23 cellular contexts compared by ENCODE assay signal in the genomic region with DNA sequence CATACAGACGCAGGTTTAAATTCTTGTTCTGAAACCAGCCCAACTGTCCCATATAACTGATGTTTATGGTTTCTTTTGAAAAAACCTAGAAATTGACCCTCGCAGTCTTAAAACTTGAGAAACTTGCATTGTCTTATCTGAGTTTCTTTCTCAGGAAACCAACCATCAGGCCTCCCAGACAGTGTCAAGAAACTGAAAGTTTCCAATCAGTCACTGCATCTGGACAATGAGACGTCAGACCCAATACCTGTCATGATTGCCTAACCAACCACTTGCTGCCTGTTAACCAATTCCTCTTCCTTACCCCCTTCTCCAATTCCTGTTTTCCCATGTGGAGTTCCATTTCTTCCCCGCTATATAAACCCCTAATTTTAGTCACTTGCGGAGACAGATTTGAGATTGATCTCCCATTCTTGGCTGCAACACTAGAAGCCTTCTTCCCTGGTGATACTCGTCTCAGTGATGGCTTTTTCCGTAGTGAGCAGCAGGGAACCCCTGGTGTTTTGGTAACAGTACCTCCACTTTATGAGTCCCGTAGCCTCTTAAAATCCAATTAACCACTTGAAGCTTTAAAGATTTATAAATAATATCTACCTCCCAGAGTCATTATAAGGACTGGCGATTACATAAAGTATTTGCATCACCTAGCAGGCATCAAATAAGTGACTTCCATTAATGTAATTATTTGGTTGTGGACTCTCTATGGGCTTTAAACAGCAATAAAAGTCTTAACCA.
A peak's percentile ranks its signal among the peaks of the same experiment; 100 is the strongest.
DNase-seq lines count a peak whose midpoint lies in the region; ATAC-seq and TF ChIP-seq lines count a peak whose summit lies in the region.
"Had no signal": no experiment of that assay in that cellular context is flagged by ENCODE, and none has a peak within 500 bp of the region (broad histone marks: within the 10 kb centered on the region; RNA-seq: fewer than 3 reads in every experiment).

No MANE protein-coding gene starts in this region.

- peaks cover 10% of the 10 kb centered on the region for H3K4me1 Mint-ChIP-seq in nephron progenitor cell
- H3K4me1 Mint-ChIP-seq: brain had no signal

- H3K27ac Mint-ChIP-seq in nephron progenitor cell, result peak overlapping the region; percentile 45
- H3K27ac Mint-ChIP-seq: activated CD4-positive, alpha-beta memory T cell treated with anti-CD3 and anti-CD28 coated beads for 36 hours; natural killer cell treated with Interleukin-12 subunit alpha and Interleukin-12 subunit beta and Interleukin-15 and Interleukin-18, amount 100 ng/mL, for 72 hours; type B pancreatic cell had no signal

- no peaks in the 10 kb centered on the region for H3K36me3 Mint-ChIP-seq in nephron progenitor cell (ENCODE audit: low read depth)
- H3K36me3 Mint-ChIP-seq: activated CD4-positive, alpha-beta memory T cell treated with anti-CD3 and anti-CD28 coated beads for 36 hours; brain; natural killer cell treated with Interleukin-12 subunit alpha and Interleukin-12 subunit beta and Interleukin-15 and Interleukin-18, amount 100 ng/mL, for 72 hours; type B pancreatic cell had no signal

- ATAC-seq in GM21423 (IDR thresholded peaks at IDR 0.05; ENCODE audit: unreplicated experiment) (no peak), GM19035 (IDR thresholded peaks at IDR 0.05; ENCODE audit: unreplicated experiment) (no peak)
- ATAC-seq: foreskin keratinocyte; natural killer cell treated with Interleukin-12 subunit alpha and Interleukin-12 subunit beta and Interleukin-15 and Interleukin-18, amount 100 ng/mL, for 72 hours; right lobe of liver had no signal

- H3K4me3 Mint-ChIP-seq in nephron progenitor cell, result no peak overlapping the region
- H3K4me3 Mint-ChIP-seq: activated CD4-positive, alpha-beta memory T cell treated with anti-CD3 and anti-CD28 coated beads for 36 hours; brain; natural killer cell treated with Interleukin-12 subunit alpha and Interleukin-12 subunit beta and Interleukin-15 and Interleukin-18, amount 100 ng/mL, for 72 hours; type B pancreatic cell had no signal

- DNase-seq in NCI-H345 (lab: John Stamatoyannopoulos, UW) (peak; percentile 14), NCI-H345 treated with DMSO at 0.1 percent for 48 hours (lab: John Stamatoyannopoulos, UW; ENCODE audit: unreplicated experiment) (no peak), NCI-H2081 treated with DMSO at 0.1 percent for 48 hours (lab: John Stamatoyannopoulos, UW) (peak; percentile 69), NCI-H748 treated with DMSO at 0.1 percent for 48 hours (lab: John Stamatoyannopoulos, UW) (peak; percentile 84), nephron progenitor cell (no peak), head of caudate nucleus (no peak)
- DNase-seq: activated CD4-positive, alpha-beta memory T cell treated with anti-CD3 and anti-CD28 coated beads for 36 hours; activated gamma-delta T cell treated with Interleukin-2 at 50 U/mL for 16 hours; AML-193; Caco-2; effector CD8-positive, alpha-beta T cell; foreskin keratinocyte; GM23248; hippocampal formation; NCI-H2029 treated with DMSO at 0.1 percent for 48 hours; right lobe of liver; RPMI8226; stimulated activated CD4-positive, alpha-beta T cell treated with anti-CD3 and anti-CD28 coated beads, Interleukin-15, amount 100 ng/mL, for 24 hours had no signal

- peaks cover 6% of the 10 kb centered on the region for H3K27me3 Mint-ChIP-seq in nephron progenitor cell (ENCODE audit: low read depth, poor library complexity)
- H3K27me3 Mint-ChIP-seq: activated CD4-positive, alpha-beta memory T cell treated with anti-CD3 and anti-CD28 coated beads for 36 hours; natural killer cell treated with Interleukin-12 subunit alpha and Interleukin-12 subunit beta and Interleukin-15 and Interleukin-18, amount 100 ng/mL, for 72 hours; type B pancreatic cell had no signal

- intact Hi-C loops in head of caudate nucleus (cut with DNase I), result no loop called here

- no peak for TF ChIP-seq CTCF in nephron progenitor cell (IDR thresholded peaks at IDR 0.05)

- no peaks in the 10 kb centered on the region for H3K9me3 Mint-ChIP-seq in nephron progenitor cell
- H3K9me3 Mint-ChIP-seq: activated CD4-positive, alpha-beta memory T cell treated with anti-CD3 and anti-CD28 coated beads for 36 hours; brain; type B pancreatic cell had no signal

Comparison
In these comparisons a context has a peak if more than half of its experiments do, and no peak if none do; other contexts are left out.
1. DNase-seq: peak in NCI-H345 (single experiment), NCI-H2081 treated with DMSO at 0.1 percent for 48 hours (single experiment) and NCI-H748 treated with DMSO at 0.1 percent for 48 hours (single experiment); none in NCI-H345 treated with DMSO at 0.1 percent for 48 hours (single experiment), nephron progenitor cell (single experiment) and head of caudate nucleus (0 of 42).